Comparison of ENCODE assay signal across 12 cellular contexts in the genomic region with DNA sequence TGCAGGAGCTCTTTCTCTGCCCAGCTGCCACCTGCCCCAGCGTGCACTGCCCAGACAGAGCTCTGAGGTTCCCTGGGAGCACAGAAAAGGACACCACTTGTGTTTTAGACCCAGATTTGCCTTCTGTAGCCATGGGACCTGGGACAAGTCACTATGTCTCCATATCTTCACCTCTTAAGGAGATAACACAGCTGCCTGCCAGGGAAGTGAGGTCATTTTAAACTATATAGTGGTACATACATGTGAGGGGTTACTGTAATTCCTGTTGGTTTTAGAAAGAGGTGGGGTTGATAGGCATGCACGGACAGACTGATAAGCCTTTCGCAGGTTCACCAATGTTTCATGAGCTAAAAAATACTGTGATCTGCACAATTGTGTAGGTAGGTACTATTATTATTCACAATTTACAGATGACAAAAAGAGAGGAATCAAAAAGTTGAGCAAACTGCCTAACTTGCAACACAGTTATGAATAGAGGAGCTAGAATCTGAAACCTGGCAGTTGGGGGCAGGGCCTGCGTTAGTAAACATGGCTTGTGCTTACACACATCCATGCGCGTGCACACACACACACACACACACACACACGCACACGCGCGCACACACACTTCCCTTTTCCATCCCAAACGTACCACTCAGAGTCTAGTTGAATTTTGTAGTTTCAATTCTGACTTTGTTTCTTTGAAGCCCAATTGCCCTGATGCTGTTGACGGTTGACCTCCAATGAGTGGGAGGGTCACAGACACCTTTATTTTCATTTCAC.
DNase-seq lines count a peak whose midpoint lies in the region; ATAC-seq and TF ChIP-seq lines count a peak whose summit lies in the region.
"Had no signal": no experiment of that assay in that cellular context is flagged by ENCODE, and none has a peak within 500 bp of the region (broad histone marks: within the 10 kb centered on the region; RNA-seq: fewer than 3 reads in every experiment).

No MANE protein-coding gene starts in this region.

- ATAC-seq in stimulated activated naive CD8-positive, alpha-beta T cell treated with anti-CD3 and anti-CD28 coated beads, Interleukin-15, amount 100 ng/mL, for 72 hours: no peak
- ATAC-seq in esophagus mucosa (no peak), HG03432 (IDR thresholded peaks at IDR 0.05; ENCODE audit: unreplicated experiment) (no peak)

- H3K36me3 Mint-ChIP-seq in nephron (ENCODE audit: low read depth): peaks cover 5% of the 10 kb centered on the region

- H3K27ac Mint-ChIP-seq in nephron: peak overlapping the region; percentile 12 to 76 (median 66)
- H3K27ac Mint-ChIP-seq in stimulated activated naive CD8-positive, alpha-beta T cell treated with anti-CD3 and anti-CD28 coated beads, Interleukin-15, amount 100 ng/mL, for 72 hours: peak overlapping the region in 1 of 2 donors; percentile 55
- H3K27ac Mint-ChIP-seq: activated T-helper 1 cell treated with anti-CD3 and anti-CD28 coated beads, Interleukin-12 subunit alpha, Interleukin-12 subunit beta, Interleukin-2, Interleukin-4 antibody, amounts not matched to agents 30 ng/mL and 10 ng/mL and 1 ng/mL, durations not matched to agents 14 hours and 24 hours and 36 hours had no signal

- H3K9me3 Mint-ChIP-seq in nephron: peaks cover 10% of the 10 kb centered on the region
- peaks cover 5% of the 10 kb centered on the region in 2 donors for H3K9me3 Mint-ChIP-seq in stimulated activated naive CD8-positive, alpha-beta T cell treated with anti-CD3 and anti-CD28 coated beads, Interleukin-15, amount 100 ng/mL, for 72 hours

- peaks cover 56% of the 10 kb centered on the region for H3K4me1 Mint-ChIP-seq in nephron
- peaks cover 16% of the 10 kb centered on the region for H3K4me1 Mint-ChIP-seq in stimulated activated naive CD8-positive, alpha-beta T cell treated with anti-CD3 and anti-CD28 coated beads, Interleukin-15, amount 100 ng/mL, for 72 hours

- no peak overlapping the region for H3K4me3 ChIP-seq in fibroblast of pulmonary artery (replicated peaks; ENCODE audit: low read depth, low read length)
- H3K4me3 ChIP-seq: skin epidermis had no signal

- TF ChIP-seq CTCF in fibroblast of pulmonary artery (IDR thresholded peaks at IDR 0.05; ENCODE audit: low read length, missing control alignments) (no peak), nephron (IDR thresholded peaks at IDR 0.05; ENCODE audit: unreplicated experiment in 3 of 3) (no peak)

- no peak overlapping the region for H3K4me3 Mint-ChIP-seq in nephron
- H3K4me3 Mint-ChIP-seq in stimulated activated naive CD8-positive, alpha-beta T cell treated with anti-CD3 and anti-CD28 coated beads, Interleukin-15, amount 100 ng/mL, for 72 hours: peak overlapping the region in 1 of 2 donors; percentile 24
- H3K4me3 Mint-ChIP-seq: activated T-helper 1 cell treated with anti-CD3 and anti-CD28 coated beads, Interleukin-12 subunit alpha, Interleukin-12 subunit beta, Interleukin-2, Interleukin-4 antibody, amounts not matched to agents 30 ng/mL and 10 ng/mL and 1 ng/mL, durations not matched to agents 14 hours and 24 hours and 36 hours had no signal

- H3K27me3 Mint-ChIP-seq in nephron (ENCODE audit: low read depth): peaks cover 10% of the 10 kb centered on the region
- H3K27me3 Mint-ChIP-seq in stimulated activated naive CD8-positive, alpha-beta T cell treated with anti-CD3 and anti-CD28 coated beads, Interleukin-15, amount 100 ng/mL, for 72 hours: no peaks in the 10 kb centered on the region

- DNase-seq in AML-193 (lab: John Stamatoyannopoulos, UW) (peak; percentile 76 to 81), NCI-H69 (lab: John Stamatoyannopoulos, UW) (peak; percentile 30), fibroblast of pulmonary artery (ENCODE audit: low read depth) (peak; percentile 34), T-helper 1 cell (no peak)
- no peak for DNase-seq in stimulated activated naive CD8-positive, alpha-beta T cell treated with anti-CD3 and anti-CD28 coated beads, Interleukin-15, amount 100 ng/mL, for 72 hours
- DNase-seq: activated CD4-positive, CD25-positive, alpha-beta regulatory T cell; NCI-H1105 treated with DMSO at 0.1 percent for 48 hours had no signal

Comparison
In these comparisons a context has a peak if more than half of its experiments do, and no peak if none do; other contexts are left out.
1. DNase-seq: peak in AML-193 (2 of 2), NCI-H69 (single experiment) and fibroblast of pulmonary artery (single experiment); none in stimulated activated naive CD8-positive, alpha-beta T cell treated with anti-CD3 and anti-CD28 coated beads, Interleukin-15, amount 100 ng/mL, for 72 hours (0 of 2) and T-helper 1 cell (0 of 5).